In genomic region chr2:120231974-120232635, GRCh38 we compare ENCODE assay signal across 8 cellular contexts. TPM values are rescaled to one million over a fixed set of nuclear protein-coding genes. Genes with fewer than 3 reads are reported as not detected.
DNase-seq lines count a peak whose midpoint lies in the region; ATAC-seq, FAIRE-seq and TF ChIP-seq lines count a peak whose summit lies in the region.

No MANE protein-coding gene starts in this region.

- no peaks in the 10 kb centered on the region for H3K9me3 ChIP-seq in SK-N-SH

- no peak for TF ChIP-seq CTCF in SK-N-SH (IDR thresholded peaks at IDR 0.05)

- H3K4me3 ChIP-seq in SK-N-SH (ENCODE audit: low read depth in 2 of 2, low read length in 1 of 2): no peak overlapping the region

- peak; percentile 76 for TF ChIP-seq POLR2A in GM12891 (IDR thresholded peaks at IDR 0.05; ENCODE audit: low read depth, low read length)

- H3K9ac ChIP-seq in SK-N-SH: no peak overlapping the region

- no peaks in the 10 kb centered on the region for H3K36me3 ChIP-seq in SK-N-SH (replicated peaks in 1 of 2; ENCODE audit: control insufficient read depth in 1 of 2, insufficient read depth in 2 of 2, low read length in 1 of 2)

- no peaks in the 10 kb centered on the region for H3K9me2 ChIP-seq in SK-N-SH

- TF ChIP-seq EP300 in SK-N-SH (IDR thresholded peaks at IDR 0.05; ENCODE audit: borderline replicate concordance in 1 of 2, low read depth in 1 of 2, low read length in 1 of 2): no peak

- WGBS in SK-N-SH (ENCODE audit: low lambda C conversion rate): 85% methylated on average over 14 of the region's 15 CpGs

- DNase-seq in GM12891 (ENCODE audit: insufficient read length, low spot score) (peak; percentile 64), OCI-M1 (lab: John Stamatoyannopoulos, UW) (peak; percentile 83), left lobe of liver (ENCODE audit: low spot score) (no peak), RCC 7860 (ENCODE audit: low spot score) (no peak), SK-N-SH (no peak)
- peak; percentile 70 for DNase-seq in activated naive CD4-positive, alpha-beta T cell treated with anti-CD3 and anti-CD28 coated beads, Interleukin-2, amount 50 U/mL, for 16 hours
- DNase-seq in stimulated activated CD8-positive, alpha-beta memory T cell treated with anti-CD3 and anti-CD28 coated beads, Interleukin-15, amount 100 ng/mL, for 48 hours (ENCODE audit: low read depth in 2 of 2): peak; percentile 67 to 68

- H3K27me3 ChIP-seq in SK-N-SH (ENCODE audit: insufficient read depth): no peaks in the 10 kb centered on the region

- CTCF ChIA-PET in SK-N-SH (lab: Yijun Ruan, JAX): no interaction called here

- ATAC-seq in HG02588 (IDR thresholded peaks at IDR 0.05; ENCODE audit: unreplicated experiment): peak; percentile 78
- peak; percentile 76 for ATAC-seq in left lobe of liver

- H3K79me2 ChIP-seq in SK-N-SH (ENCODE audit: insufficient read depth): no peaks in the 10 kb centered on the region

- no peaks in the 10 kb centered on the region for H4K20me1 ChIP-seq in SK-N-SH (ENCODE audit: insufficient read depth)

- H2AFZ ChIP-seq in SK-N-SH (ENCODE audit: low read depth): no peak overlapping the region

- no peak for TF ChIP-seq RAD21 in SK-N-SH (IDR thresholded peaks at IDR 0.05; ENCODE audit: low read length)

- no peaks in the 10 kb centered on the region for H3F3A ChIP-seq in SK-N-SH (replicated peaks; ENCODE audit: insufficient read depth)

- no peak overlapping the region for H3K27ac ChIP-seq in SK-N-SH (ENCODE audit: low read depth in 2 of 2, low read length in 1 of 2)

- POLR2A ChIA-PET in SK-N-SH (lab: Yijun Ruan, JAX): interaction anchor here (0.6 kb wide), 1 partner anchor 301 kb away, joined by 3 read pairs; no protein-coding TSS in a partner anchor

- no peak overlapping the region for H3K4me2 ChIP-seq in SK-N-SH

- peaks cover 1 to 18% of the 10 kb centered on the region in 2 experiments; a peak in 2 of 4 replicates for H3K4me1 ChIP-seq in SK-N-SH (ENCODE audit: control insufficient read depth in 1 of 2, insufficient read depth in 2 of 2, low read depth in 1 of 2, low read length in 1 of 2)

- FAIRE-seq in GM12891 (lab: Jason Lieb, UNC) (peak; percentile 57), RCC 7860 (lab: Jason Lieb, UNC) (no peak)

TF ChIP-seq in GM12891, 5 proteins besides CTCF, POLR2A, EP300 and RAD21:
- TF ChIP-seq TAF1 (IDR thresholded peaks at IDR 0.05; ENCODE audit: low read depth, low read length) (peak; percentile 65), POU2F2 (IDR thresholded peaks at IDR 0.05; ENCODE audit: low read depth, low read length) (peak; percentile 20; the same call in 1 of the 2 replicates), SPI1 (IDR thresholded peaks at IDR 0.05; ENCODE audit: low read depth, low read length) (no peak), PAX5 (IDR thresholded peaks at IDR 0.05; ENCODE audit: insufficient read depth, low read length, severe bottlenecking) (no peak), POLR2AphosphoS5 (IDR thresholded peaks at IDR 0.05; ENCODE audit: low read depth, low read length) (peak; percentile 54; the same call in 1 of the 2 replicates)

TF ChIP-seq in SK-N-SH, 30 proteins besides CTCF, POLR2A, EP300 and RAD21:
- TF ChIP-seq USF2 (IDR thresholded peaks at IDR 0.05; ENCODE audit: borderline replicate concordance, low read depth, low read length) (no peak), EZH2phosphoT487 (IDR thresholded peaks at IDR 0.05; ENCODE audit: borderline replicate concordance, low read depth) (no peak), ELF1 (IDR thresholded peaks at IDR 0.05) (no peak), MXI1 (IDR thresholded peaks at IDR 0.05; ENCODE audit: low read depth, low read length) (no peak), YY1 (IDR thresholded peaks at IDR 0.05; ENCODE audit: low read depth) (no peak), JUND (IDR thresholded peaks at IDR 0.05) (no peak)
TF ChIP-seq in SK-N-SH: peak in this region for 0.

RNA-seq across cellular contexts. Expression of gene TMEM185B, which starts 8.9 kb away (rescaled TPM):
- 6.5 TPM for polyA plus RNA-seq in GM12891 (2012; ENCODE audit: low read depth, missing spikeins)
- 3.4 TPM for total RNA-seq in left lobe of liver
- polyA plus RNA-seq in SK-N-SH (2012; rRNA removed): 24.8 and 36.0 TPM in 2 replicates
- 23.5 and 31.6 TPM in 2 replicates for polyA plus RNA-seq in SK-N-SH (2012; cell fraction: cytosol; rRNA removed)
- 19.2 and 20.2 TPM in 2 replicates for polyA plus RNA-seq in SK-N-SH (2012; cell fraction: nucleus; rRNA removed)

RNA-seq across cellular contexts. Expression of gene RALB, which starts 20.5 kb away (rescaled TPM):
- polyA plus RNA-seq in GM12891 (2012; ENCODE audit: low read depth, missing spikeins): 48.0 TPM
- total RNA-seq in left lobe of liver: 16.3 TPM
- 37.2 and 40.8 TPM in 2 replicates for polyA plus RNA-seq in SK-N-SH (2012; rRNA removed)
- polyA plus RNA-seq in SK-N-SH (2012; cell fraction: cytosol; rRNA removed): 50.9 and 54.5 TPM in 2 replicates
- polyA plus RNA-seq in SK-N-SH (2012; cell fraction: nucleus; rRNA removed): 8.4 and 13.9 TPM in 2 replicates

Comparison
In these comparisons a context has a peak if more than half of its experiments do, and no peak if none do; other contexts are left out.
1. DNase-seq: peak in GM12891 (single experiment), OCI-M1 (single experiment), activated naive CD4-positive, alpha-beta T cell treated with anti-CD3 and anti-CD28 coated beads, Interleukin-2, amount 50 U/mL, for 16 hours (single experiment) and stimulated activated CD8-positive, alpha-beta memory T cell treated with anti-CD3 and anti-CD28 coated beads, Interleukin-15, amount 100 ng/mL, for 48 hours (2 of 2); none in left lobe of liver (single experiment), RCC 7860 (single experiment) and SK-N-SH (single experiment).